Comparison of ENCODE assay signal across 12 cellular contexts in genomic region chr3:50050361-50050760, GRCh38. TPM values are rescaled to one million over a fixed set of nuclear protein-coding genes. Genes with fewer than 3 reads are reported as not detected.
DNase-seq lines count a peak whose midpoint lies in the region; ATAC-seq, FAIRE-seq and TF ChIP-seq lines count a peak whose summit lies in the region.
"Had no signal": no experiment of that assay in that cellular context is flagged by ENCODE, and none has a peak within 500 bp of the region (broad histone marks: within the 10 kb centered on the region; RNA-seq: fewer than 3 reads in every experiment).

No MANE protein-coding gene starts in this region.

- ATAC-seq in HepG2 (no peak), right lobe of liver (no peak), natural killer cell (no peak)
- ATAC-seq: right cardiac atrium had no signal

- no TSS peak for BruUV-seq in HepG2 (replicated peaks; lab: Mats Ljungman, UMichigan)

- peaks cover 18% of the 10 kb centered on the region for H3F3A ChIP-seq in SK-N-SH (replicated peaks; ENCODE audit: insufficient read depth)

- H3K4me3 ChIP-seq in HepG2 (replicated peaks in 1 of 3; ENCODE audit: insufficient read depth in 1 of 3, low read depth in 2 of 3, low read length in 3 of 3): no peak overlapping the region
- H3K4me3 ChIP-seq in right lobe of liver: no peak overlapping the region
- no peak overlapping the region for H3K4me3 ChIP-seq in SK-N-SH (ENCODE audit: low read depth in 2 of 2, low read length in 1 of 2)
- no peak overlapping the region for H3K4me3 ChIP-seq in fibroblast of pulmonary artery (replicated peaks; ENCODE audit: low read depth, low read length)
- no peak overlapping the region for H3K4me3 ChIP-seq in colonic mucosa

- no peak overlapping the region for H3K27ac Mint-ChIP-seq in natural killer cell

- in situ Hi-C loops in HepG2 (cut with HindIII; ENCODE audit: extremely low pct_ligation_motif_present, low pct_unique_long_range_greater_than_20kb): no loop called here

- H3K27ac ChIP-seq in HepG2 (ENCODE audit: extremely low read length, insufficient read depth, low read length) (no peak overlapping the region), right lobe of liver (no peak overlapping the region), SK-N-SH (ENCODE audit: low read depth in 2 of 2, low read length in 1 of 2) (peak overlapping the region; percentile 31 to 92; a peak in 3 of 4 replicates), colonic mucosa (no peak overlapping the region)

- TF ChIP-seq RAD21 in HepG2 (CRISPR knock-in tag; IDR thresholded peaks at IDR 0.05) (no peak), SK-N-SH (IDR thresholded peaks at IDR 0.05; ENCODE audit: low read length) (no peak)

- no peaks in the 10 kb centered on the region for H3K79me2 ChIP-seq in HepG2 (ENCODE audit: insufficient read depth, low read length)
- H3K79me2 ChIP-seq in SK-N-SH (ENCODE audit: insufficient read depth): peaks cover 14% of the 10 kb centered on the region; the same call in 1 of the 2 replicates

- H3K27me3 ChIP-seq in HepG2 (ENCODE audit: control insufficient read depth in 1 of 2, insufficient read depth in 2 of 2, low read length in 2 of 2) (no peaks in the 10 kb centered on the region), right lobe of liver (no peaks in the 10 kb centered on the region), SK-N-SH (ENCODE audit: insufficient read depth) (no peaks in the 10 kb centered on the region), colonic mucosa (no peaks in the 10 kb centered on the region)

- no peaks in the 10 kb centered on the region for H3K9me3 Mint-ChIP-seq in natural killer cell

- no peak overlapping the region for H3K4me3 Mint-ChIP-seq in natural killer cell

- FAIRE-seq in HepG2 (lab: Jason Lieb, UNC): no peak

- H3K36me3 ChIP-seq in HepG2 (replicated peaks in 1 of 2; ENCODE audit: control insufficient read depth in 1 of 2, insufficient read depth in 2 of 2, low read length in 2 of 2) (peaks cover 8 to 55% of the 10 kb centered on the region in 2 experiments; a peak in 4 of 5 replicates), right lobe of liver (peaks cover 0 to 35% (median 10%) of the 10 kb centered on the region in 4 donors), SK-N-SH (replicated peaks in 1 of 2; ENCODE audit: control insufficient read depth in 1 of 2, insufficient read depth in 2 of 2, low read length in 1 of 2) (peaks cover 13 to 30% of the 10 kb centered on the region in 2 experiments), colonic mucosa (no peaks in the 10 kb centered on the region)

- POLR2A ChIA-PET in HepG2 (lab: Yijun Ruan, JAX) (no interaction called here), SK-N-SH (lab: Yijun Ruan, JAX) (no interaction called here)

- DNase-seq in HepG2 (ENCODE audit: low spot score) (peak; percentile 34), right lobe of liver (no peak), SK-N-SH (no peak), fibroblast of pulmonary artery (ENCODE audit: low read depth) (peak; percentile 73), colonic mucosa (no peak), natural killer cell (no peak), superior temporal gyrus (ENCODE audit: extremely low spot score) (no peak), NCI-H2227 treated with DMSO at 0.1 percent for 48 hours (lab: John Stamatoyannopoulos, UW) (no peak)
- DNase-seq: C1 segment of cervical spinal cord, hypothalamus, NCI-H1092, right cardiac atrium had no signal

- TF ChIP-seq CTCF in HepG2 (CRISPR knock-in tag; IDR thresholded peaks at IDR 0.05) (no peak), right lobe of liver (IDR thresholded peaks at IDR 0.05) (no peak), SK-N-SH (IDR thresholded peaks at IDR 0.05) (no peak), fibroblast of pulmonary artery (IDR thresholded peaks at IDR 0.05; ENCODE audit: low read length, missing control alignments) (no peak), colonic mucosa (IDR thresholded peaks at IDR 0.05) (no peak), natural killer cell (IDR thresholded peaks at IDR 0.05) (no peak)

- H3K9me3 ChIP-seq in HepG2 (ENCODE audit: low read length): no peaks in the 10 kb centered on the region
- no peaks in the 10 kb centered on the region for H3K9me3 ChIP-seq in right lobe of liver
- H3K9me3 ChIP-seq in SK-N-SH: no peaks in the 10 kb centered on the region
- H3K9me3 ChIP-seq in colonic mucosa: no peaks in the 10 kb centered on the region

- no peak overlapping the region for H3K4me2 ChIP-seq in HepG2 (ENCODE audit: low read depth, low read length)
- H3K4me2 ChIP-seq in SK-N-SH: peak overlapping the region; percentile 65

- H2AFZ ChIP-seq in HepG2 (ENCODE audit: low read length) (no peak overlapping the region), SK-N-SH (ENCODE audit: low read depth) (no peak overlapping the region)

- CTCF ChIA-PET in HepG2 (lab: Yijun Ruan, JAX; ENCODE audit: low intra/inter-chr PET ratio, low total read pairs) (no interaction called here), SK-N-SH (lab: Yijun Ruan, JAX) (no interaction called here)

- peaks cover 11% of the 10 kb centered on the region for H3K4me1 ChIP-seq in HepG2 (ENCODE audit: insufficient read depth, low read length)
- no peaks in the 10 kb centered on the region for H3K4me1 ChIP-seq in right lobe of liver
- H3K4me1 ChIP-seq in SK-N-SH (ENCODE audit: control insufficient read depth in 1 of 2, insufficient read depth in 2 of 2, low read depth in 1 of 2, low read length in 1 of 2): peaks cover 0 to 14% of the 10 kb centered on the region in 2 experiments; a peak in 2 of 4 replicates
- no peaks in the 10 kb centered on the region for H3K4me1 ChIP-seq in colonic mucosa

- intact Hi-C loops in HepG2 (cut with micrococcal nuclease; ENCODE audit: unreplicated experiment) (no loop called here), right lobe of liver (cut with DNase I) (no loop called here), colonic mucosa (cut with DNase I) (no loop called here), natural killer cell (cut with micrococcal nuclease) (no loop called here)

- no peak for TF ChIP-seq EP300 in HepG2 (IDR thresholded peaks at IDR 0.05; ENCODE audit: low read depth in 2 of 2, low read length in 2 of 2)
- no peak for TF ChIP-seq EP300 in HepG2 (CRISPR knock-in tag; IDR thresholded peaks at IDR 0.05; ENCODE audit: borderline replicate concordance)
- peak; percentile 34 to 53; a peak in 2 of 4 replicates for TF ChIP-seq EP300 in SK-N-SH (IDR thresholded peaks at IDR 0.05; ENCODE audit: borderline replicate concordance in 1 of 2, low read depth in 1 of 2, low read length in 1 of 2)

- TF ChIP-seq POLR2A in HepG2 (IDR thresholded peaks at IDR 0.05; ENCODE audit: insufficient read depth in 1 of 2, low read depth in 2 of 2, low read length in 2 of 2) (no peak), right lobe of liver (IDR thresholded peaks at IDR 0.05) (no peak)

- H3K36me3 Mint-ChIP-seq in natural killer cell: no peaks in the 10 kb centered on the region

- no peaks in the 10 kb centered on the region for H3K4me1 Mint-ChIP-seq in natural killer cell

- H3K9ac ChIP-seq in HepG2 (ENCODE audit: insufficient read depth, low read depth, low read length) (no peak overlapping the region), SK-N-SH (peak overlapping the region; percentile 36; the same call in 1 of the 2 replicates), colonic mucosa (ENCODE audit: low read depth in 2 of 2, low read length in 2 of 2) (no peak overlapping the region)

- H3K9me2 ChIP-seq in SK-N-SH: no peaks in the 10 kb centered on the region

- no peaks in the 10 kb centered on the region for H3K27me3 Mint-ChIP-seq in natural killer cell (ENCODE audit: low read depth in 2 of 2)

- H4K20me1 ChIP-seq in HepG2 (ENCODE audit: insufficient read depth, low read length) (no peaks in the 10 kb centered on the region), SK-N-SH (ENCODE audit: insufficient read depth) (no peaks in the 10 kb centered on the region)

TF ChIP-seq in HepG2, 621 proteins besides CTCF, POLR2A, EP300 and RAD21 (continues in another document):
- TF ChIP-seq PHF5A (CRISPR knock-in tag; IDR thresholded peaks at IDR 0.05; ENCODE audit: low read depth, unreplicated experiment) (no peak), ZNF550 (CRISPR knock-in tag; IDR thresholded peaks at IDR 0.05; ENCODE audit: borderline replicate concordance) (no peak), TAF1 (CRISPR knock-in tag; IDR thresholded peaks at IDR 0.05) (no peak)

RNA-seq across cellular contexts. Expression of gene RBM5, which starts 38.4 kb away (rescaled TPM):
- total RNA-seq in HepG2 (2016; rRNA removed; fragmentation: Illumina TruSeq; extraction: Trizol) (65.0 and 106 TPM in 2 replicates), right lobe of liver (10 to 100 TPM; 42.1 to 62.4 (median 46.4) TPM), colonic mucosa (100 to 1,000 TPM; 104 to 114 TPM), natural killer cell (100 to 1,000 TPM; 359 to 473 (median 401) TPM)
- total RNA-seq in HepG2 (2016; cell fraction: cytosol; rRNA removed; fragmentation: Illumina TruSeq; extraction: Trizol; ENCODE audit: low read depth): 28.2 and 29.4 TPM in 2 replicates
- total RNA-seq in HepG2 (2016; cell fraction: insoluble cytoplasmic fraction; rRNA removed; fragmentation: Illumina TruSeq; extraction: Trizol): 57.8 and 102 TPM in 2 replicates
- 21.6 and 27.7 TPM in 2 replicates for total RNA-seq in HepG2 (2016; cell fraction: membrane; rRNA removed; fragmentation: Illumina TruSeq; extraction: Trizol)
- 176 and 216 TPM in 2 replicates for total RNA-seq in HepG2 (2016; cell fraction: nucleus; rRNA removed; fragmentation: Illumina TruSeq; extraction: Trizol)
- polyA plus RNA-seq in HepG2 (2011; rRNA removed) (204 and 254 TPM in 2 replicates), SK-N-SH (2012; rRNA removed) (113 and 168 TPM in 2 replicates)
- polyA plus RNA-seq in HepG2 (2011; cell fraction: cytosol; rRNA removed): 65.2 and 69.9 TPM in 2 replicates
- 615 and 653 TPM in 2 replicates for polyA plus RNA-seq in HepG2 (2011; cell fraction: nucleus; rRNA removed)
- polyA plus RNA-seq in HepG2 (2012): 78.9 and 117 TPM in 2 replicates
- polyA plus RNA-seq in HepG2 (2016; cell fraction: cytosol; fragmentation: Illumina TruSeq; extraction: Trizol; ENCODE audit: low read depth): 2.8 and 3.1 TPM in 2 replicates
- 44.4 and 46.1 TPM in 2 replicates for polyA plus RNA-seq in HepG2 (2016; cell fraction: insoluble cytoplasmic fraction; fragmentation: Illumina TruSeq; extraction: Trizol; ENCODE audit: low read depth)
- polyA plus RNA-seq in HepG2 (2016; cell fraction: membrane; fragmentation: Illumina TruSeq; extraction: Trizol; ENCODE audit: low read depth): 4.0 and 7.3 TPM in 2 replicates
- 371 and 412 TPM in 2 replicates for polyA plus RNA-seq in HepG2 (2016; cell fraction: nucleus; fragmentation: Illumina TruSeq; extraction: Trizol; ENCODE audit: insufficient read depth, low read depth)
- 201 and 212 TPM in 2 replicates for polyA minus RNA-seq in HepG2 (2011; rRNA and poly(A)+ RNA removed; ENCODE audit: low replicate concordance)
- 50.6 and 64.3 TPM in 2 replicates for polyA minus RNA-seq in HepG2 (2011; cell fraction: cytosol; rRNA and poly(A)+ RNA removed)
- polyA minus RNA-seq in HepG2 (2011; cell fraction: nucleus; rRNA and poly(A)+ RNA removed): 340 and 438 TPM in 2 replicates
- polyA plus RNA-seq in SK-N-SH (2012; cell fraction: cytosol; rRNA removed): 64.0 and 104 TPM in 2 replicates
- 383 and 633 TPM in 2 replicates for polyA plus RNA-seq in SK-N-SH (2012; cell fraction: nucleus; rRNA removed)

Comparison
In these comparisons a context has a peak if more than half of its experiments do, and no peak if none do; other contexts are left out.
1. DNase-seq: peak in HepG2 (single experiment) and fibroblast of pulmonary artery (single experiment); none in right lobe of liver (0 of 3), SK-N-SH (single experiment), colonic mucosa (single experiment), natural killer cell (single experiment), superior temporal gyrus (single experiment) and NCI-H2227 treated with DMSO at 0.1 percent for 48 hours (single experiment).
2. H3K27ac ChIP-seq: peak in SK-N-SH (2 of 2); none in HepG2 (single experiment), right lobe of liver (0 of 3) and colonic mucosa (single experiment).
3. Of the 25 proteins assayed by ChIP-seq in both HepG2 and SK-N-SH: peak only in HepG2: none; only in SK-N-SH: EP300, FOSL2, JUND, NFIC, PBX3, POLR2AphosphoS5 and 1 more; in both: none; in neither: 18.